23 cellular contexts compared by ENCODE assay signal in the genomic region with DNA sequence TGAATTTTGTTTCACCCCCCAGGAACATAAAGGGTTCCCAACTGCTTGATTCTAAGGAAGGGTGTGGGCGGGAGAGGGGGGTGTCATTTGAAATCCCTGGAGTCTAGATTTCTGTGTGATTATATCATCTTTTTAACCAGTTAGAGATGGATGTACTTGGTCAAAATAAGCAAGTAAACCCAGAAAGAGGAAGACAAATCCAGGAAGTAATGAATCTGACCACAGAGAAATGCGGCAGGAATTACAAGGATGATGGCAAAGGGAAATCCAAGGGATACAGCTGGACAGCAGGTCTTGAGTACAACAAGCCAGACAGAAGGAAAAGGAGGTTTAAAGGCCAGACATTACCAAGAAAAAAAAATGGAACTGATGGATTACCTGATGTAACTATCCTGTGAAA. TPM values are rescaled to one million over a fixed set of nuclear protein-coding genes. Genes with fewer than 3 reads are reported as not detected.
DNase-seq lines count a peak whose midpoint lies in the region; ATAC-seq and TF ChIP-seq lines count a peak whose summit lies in the region.
"Had no signal": no experiment of that assay in that cellular context is flagged by ENCODE, and none has a peak within 500 bp of the region (broad histone marks: within the 10 kb centered on the region; RNA-seq: fewer than 3 reads in every experiment).

No MANE protein-coding gene starts in this region.

- H3K4me3 Mint-ChIP-seq in activated T-helper 2 cell treated with anti-CD3 and anti-CD28 coated beads, Interferon-gamma antibody, Interleukin-2, Interleukin-4, amounts not matched to agents 10 μg/mL and 5 μg/mL and 100 μg/mL, durations not matched to agents 14 hours and 24 hours and 36 hours (ENCODE audit: low read depth), result no peak overlapping the region
- H3K4me3 Mint-ChIP-seq: activated CD4-positive, alpha-beta T cell treated with anti-CD3 and anti-CD28 coated beads, Interleukin-2, amount 10 ng/mL, durations not matched to agents 24 days and 14 days; activated naive CD4-positive, alpha-beta T cell treated with anti-CD3 and anti-CD28 coated beads, Interleukin-2, amount 10 ng/mL, durations not matched to agents 7 days and 5 days; H9 had no signal

- peaks cover 13% of the 10 kb centered on the region for H3K27me3 Mint-ChIP-seq in activated T-helper 2 cell treated with anti-CD3 and anti-CD28 coated beads, Interferon-gamma antibody, Interleukin-2, Interleukin-4, amounts not matched to agents 10 μg/mL and 5 μg/mL and 100 μg/mL, durations not matched to agents 14 hours and 24 hours and 36 hours (ENCODE audit: low read depth)

- no peak overlapping the region for H3K4me3 ChIP-seq in AG04450 (ENCODE audit: low read depth, low read length)
- H3K4me3 ChIP-seq in HEK293 (ENCODE audit: low read depth, low read length), result no peak overlapping the region
- H3K4me3 ChIP-seq in adipocyte (ENCODE audit: low read length), result no peak overlapping the region
- no peak overlapping the region for H3K4me3 ChIP-seq in mammary epithelial cell (replicated peaks in 1 of 3; ENCODE audit: insufficient read depth in 1 of 3, low read depth in 2 of 3, low read length in 3 of 3)
- H3K4me3 ChIP-seq: dorsolateral prefrontal cortex, PC-9, SK-N-MC, tibial nerve had no signal

- DNase-seq in AG04450 (ENCODE audit: low read depth, low spot score), result no peak
- peak; percentile 4 for DNase-seq in adipocyte (ENCODE audit: low read depth)
- peak; percentile 60 for DNase-seq in glomerular visceral epithelial cell (ENCODE audit: extremely low spot score)
- DNase-seq in activated T-helper 2 cell treated with anti-CD3 and anti-CD28 coated beads, Interferon-gamma antibody, Interleukin-2, Interleukin-4, amounts not matched to agents 10 μg/mL and 5 μg/mL and 100 μg/mL, durations not matched to agents 14 hours and 24 hours and 36 hours (ENCODE audit: low spot score), result no peak
- DNase-seq in NCI-H2171 treated with DMSO at 0.1 percent for 48 hours (lab: John Stamatoyannopoulos, UW), result no peak
- no peak for DNase-seq in mammary epithelial cell
- DNase-seq: activated CD4-positive, alpha-beta T cell treated with anti-CD3 and anti-CD28 coated beads, Interleukin-2, amount 10 ng/mL, durations not matched to agents 24 days and 14 days; activated naive CD4-positive, alpha-beta T cell treated with anti-CD3 and anti-CD28 coated beads, Interleukin-2, amount 10 ng/mL, durations not matched to agents 7 days and 5 days; DMS79; dorsolateral prefrontal cortex; erythroblast; H9; KG1; NCI-H1105 treated with DMSO at 0.1 percent for 48 hours; NCI-H774; occipital lobe; PC-9; stimulated activated naive CD8-positive, alpha-beta T cell treated with anti-CD3 and anti-CD28 coated beads, Interleukin-15, Interleukin-2, amounts not matched to agents 100 U/mL and 50 U/mL, for 24 hours had no signal

- WGBS in mammary epithelial cell (ENCODE audit: low coverage, missing lambda C conversion rate), result 100% methylated on average over 2 of the region's 2 CpGs

- H3K27me3 ChIP-seq in AG04450 (ENCODE audit: control insufficient read depth, insufficient read depth, low read length) (no peaks in the 10 kb centered on the region), adipocyte (replicated peaks; ENCODE audit: control insufficient read depth, insufficient read depth, low read length) (no peaks in the 10 kb centered on the region), mammary epithelial cell (ENCODE audit: insufficient read depth, low read length) (no peaks in the 10 kb centered on the region)
- H3K27me3 ChIP-seq: dorsolateral prefrontal cortex, tibial nerve had no signal

- no peak overlapping the region for H3K4me2 ChIP-seq in mammary epithelial cell (ENCODE audit: insufficient read depth, low read depth, low read length)
- H3K4me2 ChIP-seq: PC-9 had no signal

- ATAC-seq in GM18505 (IDR thresholded peaks at IDR 0.05; ENCODE audit: unreplicated experiment), result no peak
- ATAC-seq: sciatic nerve; stimulated activated naive CD8-positive, alpha-beta T cell treated with anti-CD3 and anti-CD28 coated beads, Interleukin-15, Interleukin-2, amounts not matched to agents 100 U/mL and 50 U/mL, for 24 hours had no signal

- dilution Hi-C loops in mammary epithelial cell (cut with HindIII; ENCODE audit: low sequenced_read_pairs), result no loop called here

- H3K4me1 ChIP-seq in HEK293 (ENCODE audit: control insufficient read depth, insufficient read depth, low read length), result peaks cover 2% of the 10 kb centered on the region
- H3K4me1 ChIP-seq in adipocyte (ENCODE audit: control insufficient read depth, insufficient read depth, low read length), result peaks cover 23% of the 10 kb centered on the region
- H3K4me1 ChIP-seq in mammary epithelial cell (ENCODE audit: insufficient read depth, low read length), result peaks cover 11% of the 10 kb centered on the region

- TF ChIP-seq POLR2A in GM18505 (IDR thresholded peaks at IDR 0.05; ENCODE audit: borderline replicate concordance, extremely low read depth, insufficient read depth, insufficient read length), result no peak

- H3K9me3 ChIP-seq in AG04450 (ENCODE audit: control insufficient read depth, insufficient read depth, low read length) (no peaks in the 10 kb centered on the region; the same call in 1 of the 2 replicates), HEK293 (ENCODE audit: control insufficient read depth, insufficient read depth, low read depth, low read length) (no peaks in the 10 kb centered on the region), adipocyte (ENCODE audit: control insufficient read depth, low read length) (no peaks in the 10 kb centered on the region), mammary epithelial cell (replicated peaks; ENCODE audit: insufficient read depth, low read length) (no peaks in the 10 kb centered on the region)
- H3K9me3 ChIP-seq: tibial nerve had no signal

- CTCF ChIA-PET in AG04450 (lab: Charles Lee) (no interaction called here), HEK293 (lab: Yijun Ruan, JAX) (interaction anchor here (0.6 to 0.7 kb wide), 2 partner anchors 26 to 1061 kb away, joined by 4 read pairs; no protein-coding TSS in a partner anchor), mammary epithelial cell (lab: Charles Lee; ENCODE audit: low non-redundant PET) (no interaction called here)

- no peak overlapping the region for H3K27ac Mint-ChIP-seq in activated T-helper 2 cell treated with anti-CD3 and anti-CD28 coated beads, Interferon-gamma antibody, Interleukin-2, Interleukin-4, amounts not matched to agents 10 μg/mL and 5 μg/mL and 100 μg/mL, durations not matched to agents 14 hours and 24 hours and 36 hours
- H3K27ac Mint-ChIP-seq: activated CD4-positive, alpha-beta T cell treated with anti-CD3 and anti-CD28 coated beads, Interleukin-2, amount 10 ng/mL, durations not matched to agents 24 days and 14 days; activated naive CD4-positive, alpha-beta T cell treated with anti-CD3 and anti-CD28 coated beads, Interleukin-2, amount 10 ng/mL, durations not matched to agents 7 days and 5 days had no signal

- BruUV-seq in mammary epithelial cell (replicated peaks; lab: Mats Ljungman, UMichigan), result no TSS peak

- POLR2A ChIA-PET in AG04450 (lab: Yijun Ruan, JAX) (no interaction called here), HEK293 (lab: Yijun Ruan, JAX) (interaction anchor here (1.6 kb wide), 1 partner anchor 46 kb away, joined by 3 read pairs; a partner anchor contains a TSS)

- no peaks in the 10 kb centered on the region for H3K9me3 Mint-ChIP-seq in activated T-helper 2 cell treated with anti-CD3 and anti-CD28 coated beads, Interferon-gamma antibody, Interleukin-2, Interleukin-4, amounts not matched to agents 10 μg/mL and 5 μg/mL and 100 μg/mL, durations not matched to agents 14 hours and 24 hours and 36 hours
- H3K9me3 Mint-ChIP-seq: activated CD4-positive, alpha-beta T cell treated with anti-CD3 and anti-CD28 coated beads, Interleukin-2, amount 10 ng/mL, durations not matched to agents 24 days and 14 days; activated naive CD4-positive, alpha-beta T cell treated with anti-CD3 and anti-CD28 coated beads, Interleukin-2, amount 10 ng/mL, durations not matched to agents 7 days and 5 days; H9 had no signal

- H3K79me2 ChIP-seq in mammary epithelial cell (ENCODE audit: insufficient read depth, low read length), result no peaks in the 10 kb centered on the region

- H3K9ac ChIP-seq in adipocyte (ENCODE audit: low read length), result no peak overlapping the region
- no peak overlapping the region for H3K9ac ChIP-seq in mammary epithelial cell (ENCODE audit: insufficient read depth, low read length)

- intact Hi-C loops in activated T-helper 2 cell treated with anti-CD3 and anti-CD28 coated beads, Interferon-gamma antibody, Interleukin-2, Interleukin-4, amounts not matched to agents 10 μg/mL and 5 μg/mL and 100 μg/mL, durations not matched to agents 14 hours and 24 hours and 36 hours (cut with micrococcal nuclease), result no loop called here
- intact Hi-C loops in mammary epithelial cell (cut with micrococcal nuclease), result no loop called here

- H4K20me1 ChIP-seq in mammary epithelial cell (ENCODE audit: insufficient read depth, low read length), result no peaks in the 10 kb centered on the region

- no peaks in the 10 kb centered on the region for H3K36me3 ChIP-seq in HEK293 (ENCODE audit: control insufficient read depth in 2 of 2, insufficient read depth in 1 of 2, low read length in 2 of 2)
- H3K36me3 ChIP-seq in adipocyte (ENCODE audit: control insufficient read depth, insufficient read depth, low read length, severe bottlenecking), result no peaks in the 10 kb centered on the region
- H3K36me3 ChIP-seq in mammary epithelial cell (ENCODE audit: insufficient read depth, low read length), result peaks cover 2% of the 10 kb centered on the region
- H3K36me3 ChIP-seq: tibial nerve had no signal

- H3K27ac ChIP-seq in AG04450 (ENCODE audit: low read depth, low read length) (peak overlapping the region; percentile 41), HEK293 (ENCODE audit: extremely low read depth, low read depth, low read length) (no peak overlapping the region), mammary epithelial cell (ENCODE audit: insufficient read depth, low read depth, low read length) (no peak overlapping the region)
- H3K27ac ChIP-seq: PC-9, SK-N-MC, tibial nerve had no signal

- H3K4me1 Mint-ChIP-seq in activated T-helper 2 cell treated with anti-CD3 and anti-CD28 coated beads, Interferon-gamma antibody, Interleukin-2, Interleukin-4, amounts not matched to agents 10 μg/mL and 5 μg/mL and 100 μg/mL, durations not matched to agents 14 hours and 24 hours and 36 hours (ENCODE audit: low read depth), result no peaks in the 10 kb centered on the region
- H3K4me1 Mint-ChIP-seq: activated naive CD4-positive, alpha-beta T cell treated with anti-CD3 and anti-CD28 coated beads, Interleukin-2, amount 10 ng/mL, durations not matched to agents 7 days and 5 days had no signal

- no peak for TF ChIP-seq CTCF in AG04450 (IDR thresholded peaks at IDR 0.05; ENCODE audit: low read depth, low read length)
- no peak for TF ChIP-seq CTCF in HEK293 (tag by site-specific recombination; IDR thresholded peaks at IDR 0.05)
- TF ChIP-seq CTCF in mammary epithelial cell (conservative IDR thresholded peaks at IDR 0.05 in 1 of 2, IDR thresholded peaks at IDR 0.05 in 1 of 2; ENCODE audit: extremely low read depth in 1 of 2, insufficient read depth in 1 of 2, low read depth in 1 of 2, low read length in 2 of 2), result no peak

- no peak overlapping the region for H2AFZ ChIP-seq in mammary epithelial cell (ENCODE audit: low read depth, low read length)
- H2AFZ ChIP-seq: PC-9 had no signal

- peaks cover 9% of the 10 kb centered on the region for H3K36me3 Mint-ChIP-seq in activated T-helper 2 cell treated with anti-CD3 and anti-CD28 coated beads, Interferon-gamma antibody, Interleukin-2, Interleukin-4, amounts not matched to agents 10 μg/mL and 5 μg/mL and 100 μg/mL, durations not matched to agents 14 hours and 24 hours and 36 hours (ENCODE audit: low read depth)

- in situ Hi-C loops in mammary epithelial cell (cut with MboI; ENCODE audit: low sequenced_read_pairs in 2 of 2), result no loop called here

RNA-seq across cellular contexts. Expression of a gene that starts 38.9 kb away (rescaled TPM):
- 8.1 and 12.6 TPM in 2 replicates for polyA plus RNA-seq in AG04450 (2011; rRNA removed)
- 5.7 and 13.1 TPM in 2 replicates for polyA minus RNA-seq in AG04450 (2011; rRNA and poly(A)+ RNA removed)
- total RNA-seq in activated T-helper 2 cell treated with anti-CD3 and anti-CD28 coated beads, Interferon-gamma antibody, Interleukin-2, Interleukin-4, amounts not matched to agents 10 μg/mL and 5 μg/mL and 100 μg/mL, durations not matched to agents 14 hours and 24 hours and 36 hours, result 13.6 and 16.2 TPM in 2 replicates
- total RNA-seq in mammary epithelial cell, result 10 to 100 TPM in 1 of 2 donors, 1 to 10 TPM in 1; 8.7 to 12.9 TPM
- 13.1 TPM for polyA plus RNA-seq in mammary epithelial cell
- polyA minus RNA-seq in mammary epithelial cell, result 0.21 TPM

RNA-seq across cellular contexts. Expression of a gene that starts 39.0 kb away (rescaled TPM):
- polyA plus RNA-seq in AG04450 (2011; rRNA removed), result 2.8 and 3.6 TPM in 2 replicates
- 1.4 and 4.0 TPM in 2 replicates for polyA minus RNA-seq in AG04450 (2011; rRNA and poly(A)+ RNA removed)
- 14.1 and 14.2 TPM in 2 replicates for total RNA-seq in activated T-helper 2 cell treated with anti-CD3 and anti-CD28 coated beads, Interferon-gamma antibody, Interleukin-2, Interleukin-4, amounts not matched to agents 10 μg/mL and 5 μg/mL and 100 μg/mL, durations not matched to agents 14 hours and 24 hours and 36 hours
- total RNA-seq in mammary epithelial cell, result 1 to 10 TPM; 5.2 to 9.4 TPM
- polyA plus RNA-seq in mammary epithelial cell, result 5.2 TPM
- polyA minus RNA-seq in mammary epithelial cell, result 11.2 TPM

RNA-seq across cellular contexts. Expression of a gene that starts 45.7 kb away (rescaled TPM):
- polyA plus RNA-seq in AG04450 (2011; rRNA removed) (8.2 and 20.1 TPM in 2 replicates), mammary epithelial cell (3.1 TPM)
- polyA minus RNA-seq in AG04450 (2011; rRNA and poly(A)+ RNA removed), result 14.8 and 17.5 TPM in 2 replicates
- 3.6 and 5.0 TPM in 2 replicates for total RNA-seq in activated T-helper 2 cell treated with anti-CD3 and anti-CD28 coated beads, Interferon-gamma antibody, Interleukin-2, Interleukin-4, amounts not matched to agents 10 μg/mL and 5 μg/mL and 100 μg/mL, durations not matched to agents 14 hours and 24 hours and 36 hours
- total RNA-seq in mammary epithelial cell, result 10 to 100 TPM; 13.7 to 14.1 TPM
- polyA minus RNA-seq in mammary epithelial cell, result 7.6 TPM

Comparison
In these comparisons a context has a peak if more than half of its experiments do, and no peak if none do; other contexts are left out.
1. DNase-seq: peak in adipocyte (single experiment) and glomerular visceral epithelial cell (single experiment); none in AG04450 (single experiment), activated T-helper 2 cell treated with anti-CD3 and anti-CD28 coated beads, Interferon-gamma antibody, Interleukin-2, Interleukin-4, amounts not matched to agents 10 μg/mL and 5 μg/mL and 100 μg/mL, durations not matched to agents 14 hours and 24 hours and 36 hours (single experiment), NCI-H2171 treated with DMSO at 0.1 percent for 48 hours (single experiment) and mammary epithelial cell (single experiment).